ENCODE assay signal across 1 cellular context in genomic region chr17:3669548-3669947, GRCh38.
TF ChIP-seq lines count a peak whose summit lies in the region.

No MANE protein-coding gene starts in this region.

TF ChIP-seq in HepG2, 621 proteins besides CTCF, POLR2A, EP300 and RAD21:
- TF ChIP-seq, protein P1, sequence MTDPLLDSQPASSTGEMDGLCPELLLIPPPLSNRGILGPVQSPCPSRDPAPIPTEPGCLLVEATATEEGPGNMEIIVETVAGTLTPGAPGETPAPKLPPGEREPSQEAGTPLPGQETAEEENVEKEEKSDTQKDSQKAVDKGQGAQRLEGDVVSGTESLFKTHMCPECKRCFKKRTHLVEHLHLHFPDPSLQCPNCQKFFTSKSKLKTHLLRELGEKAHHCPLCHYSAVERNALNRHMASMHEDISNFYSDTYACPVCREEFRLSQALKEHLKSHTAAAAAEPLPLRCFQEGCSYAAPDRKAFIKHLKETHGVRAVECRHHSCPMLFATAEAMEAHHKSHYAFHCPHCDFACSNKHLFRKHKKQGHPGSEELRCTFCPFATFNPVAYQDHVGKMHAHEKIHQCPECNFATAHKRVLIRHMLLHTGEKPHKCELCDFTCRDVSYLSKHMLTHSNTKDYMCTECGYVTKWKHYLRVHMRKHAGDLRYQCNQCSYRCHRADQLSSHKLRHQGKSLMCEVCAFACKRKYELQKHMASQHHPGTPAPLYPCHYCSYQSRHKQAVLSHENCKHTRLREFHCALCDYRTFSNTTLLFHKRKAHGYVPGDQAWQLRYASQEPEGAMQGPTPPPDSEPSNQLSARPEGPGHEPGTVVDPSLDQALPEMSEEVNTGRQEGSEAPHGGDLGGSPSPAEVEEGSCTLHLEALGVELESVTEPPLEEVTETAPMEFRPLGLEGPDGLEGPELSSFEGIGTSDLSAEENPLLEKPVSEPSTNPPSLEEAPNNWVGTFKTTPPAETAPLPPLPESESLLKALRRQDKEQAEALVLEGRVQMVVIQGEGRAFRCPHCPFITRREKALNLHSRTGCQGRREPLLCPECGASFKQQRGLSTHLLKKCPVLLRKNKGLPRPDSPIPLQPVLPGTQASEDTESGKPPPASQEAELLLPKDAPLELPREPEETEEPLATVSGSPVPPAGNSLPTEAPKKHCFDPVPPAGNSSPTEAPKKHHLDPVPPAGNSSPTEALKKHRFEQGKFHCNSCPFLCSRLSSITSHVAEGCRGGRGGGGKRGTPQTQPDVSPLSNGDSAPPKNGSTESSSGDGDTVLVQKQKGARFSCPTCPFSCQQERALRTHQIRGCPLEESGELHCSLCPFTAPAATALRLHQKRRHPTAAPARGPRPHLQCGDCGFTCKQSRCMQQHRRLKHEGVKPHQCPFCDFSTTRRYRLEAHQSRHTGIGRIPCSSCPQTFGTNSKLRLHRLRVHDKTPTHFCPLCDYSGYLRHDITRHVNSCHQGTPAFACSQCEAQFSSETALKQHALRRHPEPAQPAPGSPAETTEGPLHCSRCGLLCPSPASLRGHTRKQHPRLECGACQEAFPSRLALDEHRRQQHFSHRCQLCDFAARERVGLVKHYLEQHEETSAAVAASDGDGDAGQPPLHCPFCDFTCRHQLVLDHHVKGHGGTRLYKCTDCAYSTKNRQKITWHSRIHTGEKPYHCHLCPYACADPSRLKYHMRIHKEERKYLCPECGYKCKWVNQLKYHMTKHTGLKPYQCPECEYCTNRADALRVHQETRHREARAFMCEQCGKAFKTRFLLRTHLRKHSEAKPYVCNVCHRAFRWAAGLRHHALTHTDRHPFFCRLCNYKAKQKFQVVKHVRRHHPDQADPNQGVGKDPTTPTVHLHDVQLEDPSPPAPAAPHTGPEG (CRISPR knock-in tag; IDR thresholded peaks at IDR 0.05) = no peak
- TF ChIP-seq ZSCAN5A (CRISPR knock-in tag; IDR thresholded peaks at IDR 0.05; ENCODE audit: borderline replicate concordance) (no peak), HOXD1 (CRISPR knock-in tag; IDR thresholded peaks at IDR 0.05) (no peak)
